In genomic region chr10:47400251-47400650, GRCh38 we compare ENCODE assay signal across 29 cellular contexts. TPM values are rescaled to one million over a fixed set of nuclear protein-coding genes. Genes with fewer than 3 reads are reported as not detected.
"Had no signal": no experiment of that assay in that cellular context is flagged by ENCODE, and none has a peak within 500 bp of the region (broad histone marks: within the 10 kb centered on the region; RNA-seq: fewer than 3 reads in every experiment).

No MANE protein-coding gene starts in this region.

- FAIRE-seq: colon had no signal

- H3K27ac ChIP-seq: dorsolateral prefrontal cortex, gastrocnemius medialis, left lung, ovary, psoas muscle, sigmoid colon, thoracic aorta, tibial nerve had no signal

- H3K27me3 ChIP-seq: dorsolateral prefrontal cortex, gastrocnemius medialis, left lung, ovary, sigmoid colon, tibial nerve had no signal

- DNase-seq: dorsolateral prefrontal cortex; effector CD4-positive, alpha-beta T cell; foreskin fibroblast; gastrocnemius medialis; left cardiac atrium; left lung; mesendoderm; midbrain; naive thymus-derived CD4-positive, alpha-beta T cell; nephron progenitor cell; nucleus accumbens; ovary; psoas muscle; right cardiac atrium; sigmoid colon; stimulated activated naive B cell treated with anti-CD40 and anti-IgM and Interleukin-4, amounts not matched to agents 10 μg/mL and 1 μg/mL and 100 μg/mL, for 72 hours had no signal

- H3K9me3 ChIP-seq: gastrocnemius medialis, left lung, ovary, psoas muscle, sigmoid colon, thoracic aorta, tibial nerve had no signal

- ATAC-seq: gastrocnemius medialis; left cardiac atrium; left lung; naive thymus-derived CD4-positive, alpha-beta T cell; psoas muscle; right cardiac atrium; stimulated activated naive B cell treated with anti-CD40 and anti-IgM and Interleukin-4, amounts not matched to agents 10 μg/mL and 1 μg/mL and 100 μg/mL, for 72 hours had no signal

- H3K4me3 ChIP-seq: dorsolateral prefrontal cortex, gastrocnemius medialis, left lung, ovary, psoas muscle, sigmoid colon, thoracic aorta, tibial nerve had no signal

- H3K36me3 ChIP-seq: gastrocnemius medialis, left lung, ovary, sigmoid colon, thoracic aorta, tibial nerve had no signal

- H3K4me1 ChIP-seq: psoas muscle had no signal

RNA-seq across cellular contexts. Expression of gene ZNF488, which starts 16.2 kb away (rescaled TPM):
- total RNA-seq: gastrocnemius medialis; glomerular endothelial cell; left cardiac atrium; naive thymus-derived CD4-positive, alpha-beta T cell; right cardiac atrium; thoracic aorta had no signal

RNA-seq across cellular contexts. Expression of gene RBP3, which starts 52.1 kb away (rescaled TPM):
- total RNA-seq: cerebellum; gastrocnemius medialis; glomerular endothelial cell; kidney epithelial cell; left cardiac atrium; left lung; lower leg skin; lung microvascular endothelial cell; mucosa of gallbladder; naive thymus-derived CD4-positive, alpha-beta T cell; ovary; psoas muscle; renal cortical epithelial cell; right cardiac atrium; sigmoid colon; skeletal muscle tissue; thoracic aorta; tibial nerve; urinary bladder had no signal
- polyA plus RNA-seq: esophagus; naive thymus-derived CD4-positive, alpha-beta T cell; ovary; psoas muscle; right cardiac atrium; sigmoid colon; urinary bladder had no signal
